21 cellular contexts compared by ENCODE assay signal in genomic region chr6:134168580-134169223, GRCh38.
A peak's percentile ranks its signal among the peaks of the same experiment; 100 is the strongest.
DNase-seq lines count a peak whose midpoint lies in the region; ATAC-seq, FAIRE-seq and TF ChIP-seq lines count a peak whose summit lies in the region.
"Had no signal": no experiment of that assay in that cellular context is flagged by ENCODE, and none has a peak within 500 bp of the region (broad histone marks: within the 10 kb centered on the region; RNA-seq: fewer than 3 reads in every experiment).

No MANE protein-coding gene starts in this region.

- H3K79me2 ChIP-seq in astrocyte (ENCODE audit: insufficient read depth, low read length) (peaks cover 42% of the 10 kb centered on the region), hepatocyte (peaks cover 26% of the 10 kb centered on the region)

- H3K27me3 ChIP-seq in astrocyte (ENCODE audit: insufficient read depth, low read length) (no peaks in the 10 kb centered on the region), hepatocyte (no peaks in the 10 kb centered on the region)
- H3K27me3 ChIP-seq: ascending aorta, BLaER1, SJCRH30 had no signal

- TF ChIP-seq POLR2A in H54 (IDR thresholded peaks at IDR 0.05; ENCODE audit: low read depth, low read length), result no peak

- H3K4me1 ChIP-seq in HEK293 (ENCODE audit: control insufficient read depth, insufficient read depth, low read length) (no peaks in the 10 kb centered on the region), astrocyte (ENCODE audit: insufficient read depth, low read length) (peaks cover 36% of the 10 kb centered on the region), hepatocyte (ENCODE audit: insufficient read depth) (peaks cover 7% of the 10 kb centered on the region)
- H3K4me1 ChIP-seq: SJCRH30 had no signal

- H3K4me2 ChIP-seq in astrocyte (ENCODE audit: low read length), result peak overlapping the region; percentile 93
- peak overlapping the region; percentile 94 for H3K4me2 ChIP-seq in hepatocyte
- H3K4me2 ChIP-seq: BLaER1, GM23338 had no signal

- POLR2A ChIA-PET in HEK293 (lab: Yijun Ruan, JAX), result no interaction called here

- H3K9me3 ChIP-seq in HEK293 (ENCODE audit: control insufficient read depth, insufficient read depth, low read depth, low read length), result no peaks in the 10 kb centered on the region
- H3K9me3 ChIP-seq in astrocyte (ENCODE audit: insufficient read depth, low read depth, low read length), result no peaks in the 10 kb centered on the region
- H3K9me3 ChIP-seq in hepatocyte (ENCODE audit: low read depth), result no peaks in the 10 kb centered on the region
- H3K9me3 ChIP-seq: ascending aorta, BLaER1, SJCRH30 had no signal

- H3K36me3 Mint-ChIP-seq in astrocyte (ENCODE audit: low read depth, unreplicated experiment), result peaks cover 36% of the 10 kb centered on the region

- CTCF ChIA-PET in HEK293 (lab: Yijun Ruan, JAX), result interaction anchor here (1.4 to 2.7 kb wide), 2 partner anchors 13 to 772 kb away, joined by 4 to 28 read pairs; no protein-coding TSS in a partner anchor

- H2AFZ ChIP-seq in astrocyte (ENCODE audit: low read depth, low read length), result no peak overlapping the region
- no peak overlapping the region for H2AFZ ChIP-seq in hepatocyte
- H2AFZ ChIP-seq: GM23338 had no signal

- H4K20me1 ChIP-seq in astrocyte (ENCODE audit: insufficient read depth, low read length), result peaks cover 57% of the 10 kb centered on the region
- H4K20me1 ChIP-seq in hepatocyte (ENCODE audit: insufficient read depth, poor library complexity, severe bottlenecking), result peaks cover 24% of the 10 kb centered on the region

- DNase-seq in astrocyte (ENCODE audit: low read depth) (no peak), hepatocyte (ENCODE audit: low spot score) (no peak), sciatic nerve (ENCODE audit: low spot score) (no peak), H54 (ENCODE audit: insufficient read length, low spot score) (no peak), NCI-H2196 treated with DMSO at 0.1 percent for 48 hours (lab: John Stamatoyannopoulos, UW; ENCODE audit: unreplicated experiment) (no peak), Kasumi-1 (lab: John Stamatoyannopoulos, UW) (no peak)
- DNase-seq: activated CD4-positive, alpha-beta T cell treated with anti-CD3 and anti-CD28 coated beads, Interleukin-2, amount 50 U/mL, for 48 hours; DMS79; mesendoderm; NCI-H1092; NCI-H226; SJCRH30; stimulated activated CD4-positive, alpha-beta T cell treated with anti-CD3 and anti-CD28 coated beads, Interleukin-12 subunit alpha, Interleukin-12 subunit beta, amount 100 ng/mL, for 4 hours; stimulated activated naive CD8-positive, alpha-beta T cell treated with anti-CD3 and anti-CD28 coated beads, Interleukin-15, amount 100 ng/mL, for 72 hours had no signal

- no peaks in the 10 kb centered on the region for H3K27me3 Mint-ChIP-seq in astrocyte (ENCODE audit: low read depth, unreplicated experiment)
- H3K27me3 Mint-ChIP-seq: stimulated activated naive CD8-positive, alpha-beta T cell treated with anti-CD3 and anti-CD28 coated beads, Interleukin-15, amount 100 ng/mL, for 72 hours had no signal

- no peak for FAIRE-seq in astrocyte (lab: Jason Lieb, UNC)
- FAIRE-seq in H54 (lab: Jason Lieb, UNC), result no peak
- FAIRE-seq: frontal cortex had no signal

- WGBS in hepatocyte (ENCODE audit: low lambda C conversion rate, missing lambda C conversion rate), result 79% methylated on average over 8 of the region's 8 CpGs

- H3K9ac ChIP-seq in astrocyte (ENCODE audit: low read length), result no peak overlapping the region
- H3K9ac ChIP-seq: BLaER1 had no signal

- intact Hi-C loops in sciatic nerve (cut with DNase I), result no loop called here

- H3K36me3 ChIP-seq in HEK293 (ENCODE audit: control insufficient read depth in 2 of 2, insufficient read depth in 1 of 2, low read length in 2 of 2), result peaks cover 0 to 58% of the 10 kb centered on the region in 2 experiments; a peak in 1 of 3 replicates
- peaks cover 59% of the 10 kb centered on the region for H3K36me3 ChIP-seq in astrocyte (ENCODE audit: insufficient read depth, low read length)
- H3K36me3 ChIP-seq in hepatocyte (replicated peaks; ENCODE audit: insufficient read depth, low read depth), result peaks cover 5% of the 10 kb centered on the region
- H3K36me3 ChIP-seq: SJCRH30 had no signal

- no peak overlapping the region for H3K27ac Mint-ChIP-seq in astrocyte (ENCODE audit: unreplicated experiment)
- H3K27ac Mint-ChIP-seq: activated T-helper 1 cell treated with anti-CD3 and anti-CD28 coated beads, Interleukin-12 subunit alpha, Interleukin-12 subunit beta, Interleukin-2, Interleukin-4 antibody, amounts not matched to agents 30 ng/mL and 10 ng/mL and 1 ng/mL, durations not matched to agents 14 hours and 24 hours and 36 hours; GM23338; stimulated activated naive CD8-positive, alpha-beta T cell treated with anti-CD3 and anti-CD28 coated beads, Interleukin-15, amount 100 ng/mL, for 72 hours had no signal

- H3K4me3 Mint-ChIP-seq in astrocyte (ENCODE audit: unreplicated experiment), result peak overlapping the region; percentile 66
- H3K4me3 Mint-ChIP-seq: GM23338 had no signal

- H3K9me3 Mint-ChIP-seq in astrocyte (ENCODE audit: unreplicated experiment), result no peaks in the 10 kb centered on the region
- H3K9me3 Mint-ChIP-seq: activated T-helper 1 cell treated with anti-CD3 and anti-CD28 coated beads, Interleukin-12 subunit alpha, Interleukin-12 subunit beta, Interleukin-2, Interleukin-4 antibody, amounts not matched to agents 30 ng/mL and 10 ng/mL and 1 ng/mL, durations not matched to agents 14 hours and 24 hours and 36 hours; GM23338; stimulated activated naive CD8-positive, alpha-beta T cell treated with anti-CD3 and anti-CD28 coated beads, Interleukin-15, amount 100 ng/mL, for 72 hours had no signal

- peak; percentile 13 for ATAC-seq in sciatic nerve
- no peak for ATAC-seq in activated CD4-positive, CD25-positive, alpha-beta regulatory T cell treated with anti-CD3 and anti-CD28 coated beads, Interleukin-2, amount 50 U/mL, for 24 hours
- ATAC-seq: GM23338 had no signal

- no peak for TF ChIP-seq CTCF in HEK293 (tag by site-specific recombination; IDR thresholded peaks at IDR 0.05)
- no peak for TF ChIP-seq CTCF in astrocyte (IDR thresholded peaks at IDR 0.05; ENCODE audit: insufficient read depth, low read depth, low read length)
- TF ChIP-seq CTCF in hepatocyte (IDR thresholded peaks at IDR 0.05; ENCODE audit: poor library complexity), result no peak

- H3K27ac ChIP-seq in HEK293 (ENCODE audit: extremely low read depth, low read depth, low read length) (no peak overlapping the region), astrocyte (ENCODE audit: low read depth, low read length) (no peak overlapping the region), hepatocyte (no peak overlapping the region)
- H3K27ac ChIP-seq: ascending aorta, BLaER1, SJCRH30 had no signal

- no peaks in the 10 kb centered on the region for H3K9me2 ChIP-seq in hepatocyte (replicated peaks; ENCODE audit: insufficient read depth)

- H3K4me3 ChIP-seq in HEK293 (ENCODE audit: low read depth, low read length), result no peak overlapping the region
- no peak overlapping the region for H3K4me3 ChIP-seq in astrocyte (ENCODE audit: insufficient read depth, low read depth, low read length)
- H3K4me3 ChIP-seq in hepatocyte, result no peak overlapping the region
- H3K4me3 ChIP-seq: BLaER1, GM23338, SJCRH30 had no signal

- H3K4me1 Mint-ChIP-seq in astrocyte (ENCODE audit: low read depth, unreplicated experiment), result peaks cover 28% of the 10 kb centered on the region

TF ChIP-seq in HEK293, 187 proteins besides CTCF, POLR2A, EP300 and RAD21 (continues in another document):
- TF ChIP-seq ZNF202 (tag by site-specific recombination; IDR thresholded peaks at IDR 0.05; ENCODE audit: borderline replicate concordance), result no peak
- TF ChIP-seq, protein P1, sequence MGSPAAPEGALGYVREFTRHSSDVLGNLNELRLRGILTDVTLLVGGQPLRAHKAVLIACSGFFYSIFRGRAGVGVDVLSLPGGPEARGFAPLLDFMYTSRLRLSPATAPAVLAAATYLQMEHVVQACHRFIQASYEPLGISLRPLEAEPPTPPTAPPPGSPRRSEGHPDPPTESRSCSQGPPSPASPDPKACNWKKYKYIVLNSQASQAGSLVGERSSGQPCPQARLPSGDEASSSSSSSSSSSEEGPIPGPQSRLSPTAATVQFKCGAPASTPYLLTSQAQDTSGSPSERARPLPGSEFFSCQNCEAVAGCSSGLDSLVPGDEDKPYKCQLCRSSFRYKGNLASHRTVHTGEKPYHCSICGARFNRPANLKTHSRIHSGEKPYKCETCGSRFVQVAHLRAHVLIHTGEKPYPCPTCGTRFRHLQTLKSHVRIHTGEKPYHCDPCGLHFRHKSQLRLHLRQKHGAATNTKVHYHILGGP (tag by site-specific recombination; IDR thresholded peaks at IDR 0.05), result no peak
- TF ChIP-seq WT1 (tag by site-specific recombination; IDR thresholded peaks at IDR 0.05), result no peak
- no peak for TF ChIP-seq KLF1 (tag by site-specific recombination; IDR thresholded peaks at IDR 0.05)
- TF ChIP-seq SP7 (tag by site-specific recombination; IDR thresholded peaks at IDR 0.05), result no peak
- no peak for TF ChIP-seq ZNF514 (tag by site-specific recombination; IDR thresholded peaks at IDR 0.05)
- TF ChIP-seq ZNF362 (tag by site-specific recombination; IDR thresholded peaks at IDR 0.05), result 0 out of 2 replicates have a peak, but pooled peaks have one; percentile 33
- no peak for TF ChIP-seq GLIS2 (tag by site-specific recombination; IDR thresholded peaks at IDR 0.05)
